ENCODE assay signal across 9 cellular contexts in genomic region chr22:37427711-37428635, GRCh38. TPM values are rescaled to one million over a fixed set of nuclear protein-coding genes. Genes with fewer than 3 reads are reported as not detected.
DNase-seq lines count a peak whose midpoint lies in the region; ATAC-seq lines count a peak whose summit lies in the region.
"Had no signal": no experiment of that assay in that cellular context is flagged by ENCODE, and none has a peak within 500 bp of the region (broad histone marks: within the 10 kb centered on the region; RNA-seq: fewer than 3 reads in every experiment).

No MANE protein-coding gene starts in this region.

- no peak for ATAC-seq in stimulated activated naive B cell treated with anti-CD40 and anti-IgM and Interleukin-4, amounts not matched to agents 10 μg/mL and 1 μg/mL and 100 μg/mL, for 72 hours (replicated peaks)
- ATAC-seq in HG03520 (IDR thresholded peaks at IDR 0.05; ENCODE audit: unreplicated experiment), result no peak
- ATAC-seq in GM21528 (IDR thresholded peaks at IDR 0.05; ENCODE audit: low FRiP score, unreplicated experiment), result no peak

- H3K27me3 Mint-ChIP-seq in activated naive CD8-positive, alpha-beta T cell treated with anti-CD3 and anti-CD28 coated beads for 36 hours, result peaks cover 50% of the 10 kb centered on the region
- H3K27me3 Mint-ChIP-seq in stimulated activated naive B cell treated with anti-CD40 and anti-IgM and Interleukin-4, amounts not matched to agents 10 μg/mL and 1 μg/mL and 100 μg/mL, for 72 hours, result peaks cover 77 to 83% of the 10 kb centered on the region in 2 donors

- H3K27me3 ChIP-seq in HAP-1 (ENCODE audit: low read depth), result no peaks in the 10 kb centered on the region

- DNase-seq in HAP-1 (ENCODE audit: low spot score in 2 of 2) (peak in 1 of 2 experiments; percentile 34), SIG-M5 treated with dmso at 0.1 percent for 504 hours (lab: John Stamatoyannopoulos, UW; ENCODE audit: unreplicated experiment) (no peak)
- no peak for DNase-seq in activated naive CD8-positive, alpha-beta T cell treated with anti-CD3 and anti-CD28 coated beads for 36 hours
- no peak for DNase-seq in stimulated activated naive B cell treated with anti-CD40 and anti-IgM and Interleukin-4, amounts not matched to agents 10 μg/mL and 1 μg/mL and 100 μg/mL, for 72 hours
- DNase-seq: cortex of kidney had no signal

- H3K4me3 ChIP-seq in HAP-1, result peak overlapping the region; percentile 45
- H3K4me3 ChIP-seq in iPS-18c (ENCODE audit: insufficient read depth, low read depth, low read length), result peak overlapping the region; percentile 61

- peaks cover 4% of the 10 kb centered on the region for H3K9me3 Mint-ChIP-seq in activated naive CD8-positive, alpha-beta T cell treated with anti-CD3 and anti-CD28 coated beads for 36 hours
- peaks cover 6 to 8% of the 10 kb centered on the region in 2 donors for H3K9me3 Mint-ChIP-seq in stimulated activated naive B cell treated with anti-CD40 and anti-IgM and Interleukin-4, amounts not matched to agents 10 μg/mL and 1 μg/mL and 100 μg/mL, for 72 hours

- H3K9me3 ChIP-seq in HAP-1, result peaks cover 7% of the 10 kb centered on the region
- H3K9me3 ChIP-seq in iPS-18c (ENCODE audit: control insufficient read depth, insufficient read depth, low read length), result peaks cover 6% of the 10 kb centered on the region

- H3K4me1 Mint-ChIP-seq in activated naive CD8-positive, alpha-beta T cell treated with anti-CD3 and anti-CD28 coated beads for 36 hours, result peaks cover 29% of the 10 kb centered on the region
- H3K4me1 Mint-ChIP-seq in stimulated activated naive B cell treated with anti-CD40 and anti-IgM and Interleukin-4, amounts not matched to agents 10 μg/mL and 1 μg/mL and 100 μg/mL, for 72 hours, result peaks cover 21 to 28% of the 10 kb centered on the region in 2 donors

- H3K4me3 Mint-ChIP-seq in activated naive CD8-positive, alpha-beta T cell treated with anti-CD3 and anti-CD28 coated beads for 36 hours, result peak overlapping the region; percentile 51
- peak overlapping the region; percentile 67 to 71 for H3K4me3 Mint-ChIP-seq in stimulated activated naive B cell treated with anti-CD40 and anti-IgM and Interleukin-4, amounts not matched to agents 10 μg/mL and 1 μg/mL and 100 μg/mL, for 72 hours

- no peaks in the 10 kb centered on the region for H3K36me3 ChIP-seq in HAP-1 (replicated peaks)

- in situ Hi-C loops in HAP-1 (cut with MboI; ENCODE audit: low sequenced_read_pairs), result no loop called here

- no peak overlapping the region for H3K27ac Mint-ChIP-seq in activated naive CD8-positive, alpha-beta T cell treated with anti-CD3 and anti-CD28 coated beads for 36 hours
- peak overlapping the region; percentile 37 for H3K27ac Mint-ChIP-seq in stimulated activated naive B cell treated with anti-CD40 and anti-IgM and Interleukin-4, amounts not matched to agents 10 μg/mL and 1 μg/mL and 100 μg/mL, for 72 hours

- H3K4me1 ChIP-seq in HAP-1, result peaks cover 20% of the 10 kb centered on the region

- peaks cover 4% of the 10 kb centered on the region for H3K36me3 Mint-ChIP-seq in activated naive CD8-positive, alpha-beta T cell treated with anti-CD3 and anti-CD28 coated beads for 36 hours
- H3K36me3 Mint-ChIP-seq in stimulated activated naive B cell treated with anti-CD40 and anti-IgM and Interleukin-4, amounts not matched to agents 10 μg/mL and 1 μg/mL and 100 μg/mL, for 72 hours, result peaks cover 4 to 8% of the 10 kb centered on the region in 2 donors

RNA-seq across cellular contexts. Expression of gene ELFN2, which starts 0.7 kb away (rescaled TPM):
- under 1 TPM; 0.06 to 0.20 TPM for total RNA-seq in activated naive CD8-positive, alpha-beta T cell treated with anti-CD3 and anti-CD28 coated beads for 36 hours
- total RNA-seq: mesenteric fat pad had no signal

RNA-seq across cellular contexts. Expression of gene MFNG, which starts 58.2 kb away (rescaled TPM):
- 100 to 1,000 TPM; 193 to 204 TPM for total RNA-seq in activated naive CD8-positive, alpha-beta T cell treated with anti-CD3 and anti-CD28 coated beads for 36 hours
